22 cellular contexts compared by ENCODE assay signal in genomic region chr5:7770436-7770835, GRCh38.
A peak's percentile ranks its signal among the peaks of the same experiment; 100 is the strongest.
DNase-seq lines count a peak whose midpoint lies in the region; ATAC-seq and TF ChIP-seq lines count a peak whose summit lies in the region.
"Had no signal": no experiment of that assay in that cellular context is flagged by ENCODE, and none has a peak within 500 bp of the region (broad histone marks: within the 10 kb centered on the region; RNA-seq: fewer than 3 reads in every experiment).

No MANE protein-coding gene starts in this region.

- H3K27ac ChIP-seq in endodermal cell (ENCODE audit: low read depth, low read length) (no peak overlapping the region), temporal lobe (ENCODE audit: low read depth, low read length) (peak overlapping the region; percentile 27), neuronal stem cell (replicated peaks; ENCODE audit: low read length) (no peak overlapping the region)
- H3K27ac ChIP-seq: 22Rv1, BLaER1, C4-2B had no signal

- H3K4me1 ChIP-seq in endodermal cell (ENCODE audit: control insufficient read depth, insufficient read depth, low read length) (peaks cover 2% of the 10 kb centered on the region), neuronal stem cell (ENCODE audit: control insufficient read depth in 2 of 2, insufficient read depth in 1 of 2, low read depth in 1 of 2, low read length in 2 of 2) (no peaks in the 10 kb centered on the region)
- H3K4me1 ChIP-seq: BLaER1 had no signal

- H3K9ac ChIP-seq in endodermal cell (ENCODE audit: extremely low read depth, low read length, poor library complexity, severe bottlenecking) = no peak overlapping the region
- H3K9ac ChIP-seq in neuronal stem cell (ENCODE audit: low read depth, low read length, poor library complexity) = no peak overlapping the region
- H3K9ac ChIP-seq: BLaER1 had no signal

- no peak overlapping the region for H2BK12ac ChIP-seq in neuronal stem cell (ENCODE audit: low read length)

- H3K23ac ChIP-seq in neuronal stem cell (ENCODE audit: low read depth, low read length, poor library complexity) = no peak overlapping the region

- H4K91ac ChIP-seq in neuronal stem cell (ENCODE audit: low read depth, low read length, poor library complexity) = no peak overlapping the region

- no peak overlapping the region for H2BK15ac ChIP-seq in neuronal stem cell (ENCODE audit: low read length)

- H3K9me3 Mint-ChIP-seq in endodermal cell = no peaks in the 10 kb centered on the region
- no peaks in the 10 kb centered on the region for H3K9me3 Mint-ChIP-seq in activated CD4-positive, alpha-beta T cell treated with anti-CD3 and anti-CD28 coated beads, Interleukin-2, amount 10 ng/mL, durations not matched to agents 7 days and 5 days
- H3K9me3 Mint-ChIP-seq: CD8-positive, alpha-beta T cell; GM23338; H9 had no signal

- no peaks in the 10 kb centered on the region for H3K27me3 ChIP-seq in endodermal cell (ENCODE audit: control insufficient read depth, insufficient read depth, low read length, poor library complexity, severe bottlenecking)
- no peaks in the 10 kb centered on the region for H3K27me3 ChIP-seq in neuronal stem cell (ENCODE audit: control insufficient read depth in 3 of 3, insufficient read depth in 3 of 3, low read depth in 1 of 3, low read length in 3 of 3)
- H3K27me3 ChIP-seq: BLaER1 had no signal

- POLR2A ChIA-PET in activated CD4-positive, alpha-beta T cell treated with anti-CD3 and anti-CD28 coated beads, Interleukin-2, amount 10 ng/mL, durations not matched to agents 7 days and 5 days (lab: Charles Lee) = no interaction called here

- peaks cover 9% of the 10 kb centered on the region for H3K4me1 Mint-ChIP-seq in endodermal cell
- no peaks in the 10 kb centered on the region for H3K4me1 Mint-ChIP-seq in activated CD4-positive, alpha-beta T cell treated with anti-CD3 and anti-CD28 coated beads, Interleukin-2, amount 10 ng/mL, durations not matched to agents 7 days and 5 days
- H3K4me1 Mint-ChIP-seq: B cell; CD4-positive, CD25-positive, alpha-beta regulatory T cell had no signal

- CTCF ChIA-PET in activated CD4-positive, alpha-beta T cell treated with anti-CD3 and anti-CD28 coated beads, Interleukin-2, amount 10 ng/mL, durations not matched to agents 7 days and 5 days (lab: Charles Lee) = no interaction called here

- no peak overlapping the region for H3K18ac ChIP-seq in neuronal stem cell (ENCODE audit: low read length)

- WGBS in endodermal cell (ENCODE audit: insufficient coverage in 1 of 2, insufficient read length in 1 of 2), 2 experiments = 81 to 100% methylated on average over 2 of the region's 2 CpGs
- WGBS in neuronal stem cell (ENCODE audit: extremely low coverage in 2 of 2, insufficient read length in 2 of 2, insufficient replicate concordance in 1 of 2), 2 donors = no CpG with 5 or more reads among the region's 2 CpGs

- ATAC-seq in GM18498 (IDR thresholded peaks at IDR 0.05; ENCODE audit: unreplicated experiment) (no peak), left colon (no peak)
- ATAC-seq: CD8-positive, alpha-beta T cell; HCT116 had no signal

- no peak overlapping the region for H2BK120ac ChIP-seq in neuronal stem cell (ENCODE audit: low read depth, low read length)

- TF ChIP-seq CTCF in endodermal cell (conservative IDR thresholded peaks at IDR 0.05) = no peak

- no peak overlapping the region for H3K4me2 ChIP-seq in neuronal stem cell (ENCODE audit: insufficient read depth, low read length, poor library complexity, severe bottlenecking)
- H3K4me2 ChIP-seq: BLaER1, GM23338 had no signal

- H2BK5ac ChIP-seq in neuronal stem cell (ENCODE audit: low read length) = no peak overlapping the region

- H3K4ac ChIP-seq in neuronal stem cell (ENCODE audit: low read length) = no peak overlapping the region

- H3K36me3 ChIP-seq in endodermal cell (ENCODE audit: control insufficient read depth, insufficient read depth, low read length) = peaks cover 6% of the 10 kb centered on the region
- no peaks in the 10 kb centered on the region for H3K36me3 ChIP-seq in neuronal stem cell (replicated peaks in 1 of 2; ENCODE audit: control insufficient read depth in 2 of 2, insufficient read depth in 2 of 2, low read length in 2 of 2)
- H3K36me3 ChIP-seq: BLaER1 had no signal

- H4K8ac ChIP-seq in neuronal stem cell (ENCODE audit: low read depth, low read length) = no peak overlapping the region

- H3K14ac ChIP-seq in neuronal stem cell (ENCODE audit: low read length) = no peak overlapping the region

- peak; percentile 28 for DNase-seq in COLO829 (ENCODE audit: low spot score)
- no peak for DNase-seq in endodermal cell
- peak; percentile 16 for DNase-seq in islet precursor cell
- DNase-seq in neuronal stem cell (ENCODE audit: low spot score) = no peak
- DNase-seq in left colon = no peak
- DNase-seq in activated CD4-positive, alpha-beta T cell treated with anti-CD3 and anti-CD28 coated beads, Interleukin-2, amount 10 ng/mL, durations not matched to agents 7 days and 5 days = no peak
- DNase-seq: Calu3; CD4-positive, CD25-positive, alpha-beta regulatory T cell; CD8-positive, alpha-beta T cell; COR-L47; DMS53; DMS79 treated with DMSO at 0.1 percent for 48 hours; GF-D8; H9 had no signal

- H3K27ac Mint-ChIP-seq in endodermal cell = peak overlapping the region; percentile 39
- no peak overlapping the region for H3K27ac Mint-ChIP-seq in activated CD4-positive, alpha-beta T cell treated with anti-CD3 and anti-CD28 coated beads, Interleukin-2, amount 10 ng/mL, durations not matched to agents 7 days and 5 days
- H3K27ac Mint-ChIP-seq: B cell; CD4-positive, CD25-positive, alpha-beta regulatory T cell; CD8-positive, alpha-beta T cell had no signal

- H3K4me3 Mint-ChIP-seq in endodermal cell = no peak overlapping the region
- H3K4me3 Mint-ChIP-seq in activated CD4-positive, alpha-beta T cell treated with anti-CD3 and anti-CD28 coated beads, Interleukin-2, amount 10 ng/mL, durations not matched to agents 7 days and 5 days = no peak overlapping the region
- H3K4me3 Mint-ChIP-seq: B cell; CD4-positive, CD25-positive, alpha-beta regulatory T cell; CD8-positive, alpha-beta T cell; GM23338; H9 had no signal

- H3K9me3 ChIP-seq in endodermal cell (ENCODE audit: control insufficient read depth, low read length) = no peaks in the 10 kb centered on the region
- H3K9me3 ChIP-seq in neuronal stem cell (replicated peaks in 1 of 2; ENCODE audit: control insufficient read depth in 2 of 2, insufficient read depth in 1 of 2, low read depth in 1 of 2, low read length in 2 of 2) = no peaks in the 10 kb centered on the region
- H3K9me3 ChIP-seq: BLaER1 had no signal

- intact Hi-C loops in left colon (cut with DNase I, micrococcal nuclease) = no loop called here

- H3K79me1 ChIP-seq in neuronal stem cell (ENCODE audit: low read depth, low read length) = no peaks in the 10 kb centered on the region

- no peak overlapping the region for H2AK5ac ChIP-seq in neuronal stem cell (ENCODE audit: low read depth, low read length)

- peaks cover 10% of the 10 kb centered on the region for H3K36me3 Mint-ChIP-seq in endodermal cell (ENCODE audit: low read depth)
- H3K36me3 Mint-ChIP-seq in activated CD4-positive, alpha-beta T cell treated with anti-CD3 and anti-CD28 coated beads, Interleukin-2, amount 10 ng/mL, durations not matched to agents 7 days and 5 days (ENCODE audit: low read depth) = no peaks in the 10 kb centered on the region
- H3K36me3 Mint-ChIP-seq: CD4-positive, CD25-positive, alpha-beta regulatory T cell; CD8-positive, alpha-beta T cell had no signal

- H3K4me3 ChIP-seq in endodermal cell (ENCODE audit: low read length) = no peak overlapping the region
- no peak overlapping the region for H3K4me3 ChIP-seq in neuronal stem cell (ENCODE audit: low read length in 2 of 2)
- H3K4me3 ChIP-seq: BLaER1, GM23338 had no signal

- H3K27me3 Mint-ChIP-seq in endodermal cell (ENCODE audit: insufficient read depth) = no peaks in the 10 kb centered on the region
- H3K27me3 Mint-ChIP-seq in activated CD4-positive, alpha-beta T cell treated with anti-CD3 and anti-CD28 coated beads, Interleukin-2, amount 10 ng/mL, durations not matched to agents 7 days and 5 days = peaks cover 20% of the 10 kb centered on the region

- H2AFZ ChIP-seq in neuronal stem cell (ENCODE audit: low read length) = no peak overlapping the region
- H2AFZ ChIP-seq: GM23338 had no signal

Comparison
In these comparisons a context has a peak if more than half of its experiments do, and no peak if none do; other contexts are left out.
1. DNase-seq: peak in COLO829 (single experiment) and islet precursor cell (single experiment); none in endodermal cell (single experiment), neuronal stem cell (single experiment), left colon (0 of 2) and activated CD4-positive, alpha-beta T cell treated with anti-CD3 and anti-CD28 coated beads, Interleukin-2, amount 10 ng/mL, durations not matched to agents 7 days and 5 days (single experiment).